In genomic region chr11:123373754-123374621, GRCh38 we compare ENCODE assay signal across 29 cellular contexts. TPM values are rescaled to one million over a fixed set of nuclear protein-coding genes. Genes with fewer than 3 reads are reported as not detected.
DNase-seq lines count a peak whose midpoint lies in the region; ATAC-seq and TF ChIP-seq lines count a peak whose summit lies in the region.
"Had no signal": no experiment of that assay in that cellular context is flagged by ENCODE, and none has a peak within 500 bp of the region (broad histone marks: within the 10 kb centered on the region; RNA-seq: fewer than 3 reads in every experiment).

No MANE protein-coding gene starts in this region.

- BruUV-seq in MCF 10A (replicated peaks; lab: Mats Ljungman, UMichigan): no TSS peak

- ATAC-seq in left ventricle myocardium superior (peak; percentile 5), Right ventricle myocardium superior (ENCODE audit: poor library complexity) (no peak), T-cell (replicated peaks in 1 of 4) (no peak), HG03565 (IDR thresholded peaks at IDR 0.05; ENCODE audit: unreplicated experiment) (no peak)
- ATAC-seq: foreskin keratinocyte; GM23338; lower lobe of right lung; naive thymus-derived CD8-positive, alpha-beta T cell; sciatic nerve had no signal

- intact Hi-C loops in left ventricle myocardium superior (cut with micrococcal nuclease) (no loop called here), Right ventricle myocardium superior (cut with DNase I) (no loop called here), MCF 10A (cut with micrococcal nuclease) (no loop called here)

- POLR2A ChIA-PET in T-cell (lab: Charles Lee): no interaction called here
- POLR2A ChIA-PET in MCF 10A (lab: Yijun Ruan, JAX): no interaction called here

- H3K27ac Mint-ChIP-seq in T-cell (no peak overlapping the region), MCF 10A (ENCODE audit: low read depth, unreplicated experiment) (no peak overlapping the region)
- H3K27ac Mint-ChIP-seq: activated naive CD4-positive, alpha-beta T cell treated with anti-CD3 and anti-CD28 coated beads, Interleukin-2, amount 50 U/mL, for 24 hours; CD14-positive monocyte; GM23338; IgD-negative memory B cell; naive thymus-derived CD8-positive, alpha-beta T cell; type B pancreatic cell had no signal

- CTCF ChIA-PET in T-cell (lab: Charles Lee): interaction anchor here in 1 of 2 donors (0.6 kb wide), 1 partner anchor 148 kb away, joined by 3 read pairs; no protein-coding TSS in a partner anchor
- CTCF ChIA-PET in MCF 10A (lab: Yijun Ruan, JAX): interaction anchor here (0.6 kb wide), 1 partner anchor 16 kb away, joined by 3 read pairs; no protein-coding TSS in a partner anchor

- no peak overlapping the region for H3K4me3 Mint-ChIP-seq in T-cell
- no peak overlapping the region for H3K4me3 Mint-ChIP-seq in MCF 10A (ENCODE audit: unreplicated experiment)
- H3K4me3 Mint-ChIP-seq: activated naive CD4-positive, alpha-beta T cell treated with anti-CD3 and anti-CD28 coated beads, Interleukin-2, amount 50 U/mL, for 24 hours; brain; CD14-positive monocyte; GM23338; IgD-negative memory B cell; naive thymus-derived CD8-positive, alpha-beta T cell; type B pancreatic cell had no signal

- H3K36me3 Mint-ChIP-seq in T-cell (no peaks in the 10 kb centered on the region), MCF 10A (ENCODE audit: insufficient read depth, unreplicated experiment) (no peaks in the 10 kb centered on the region)
- H3K36me3 Mint-ChIP-seq: activated naive CD4-positive, alpha-beta T cell treated with anti-CD3 and anti-CD28 coated beads, Interleukin-2, amount 50 U/mL, for 24 hours; brain; CD14-positive monocyte; IgD-negative memory B cell; naive thymus-derived CD8-positive, alpha-beta T cell; type B pancreatic cell had no signal

- H3K27me3 Mint-ChIP-seq in T-cell (no peaks in the 10 kb centered on the region), MCF 10A (ENCODE audit: insufficient read depth, unreplicated experiment) (peaks cover 55% of the 10 kb centered on the region)
- H3K27me3 Mint-ChIP-seq: activated naive CD4-positive, alpha-beta T cell treated with anti-CD3 and anti-CD28 coated beads, Interleukin-2, amount 50 U/mL, for 24 hours; naive thymus-derived CD8-positive, alpha-beta T cell had no signal

- H3K9me3 Mint-ChIP-seq in T-cell: no peaks in the 10 kb centered on the region
- no peaks in the 10 kb centered on the region for H3K9me3 Mint-ChIP-seq in MCF 10A (ENCODE audit: unreplicated experiment)
- H3K9me3 Mint-ChIP-seq: activated naive CD4-positive, alpha-beta T cell treated with anti-CD3 and anti-CD28 coated beads, Interleukin-2, amount 50 U/mL, for 24 hours; CD14-positive monocyte; GM23338; IgD-negative memory B cell; naive thymus-derived CD8-positive, alpha-beta T cell; type B pancreatic cell had no signal

- H3K4me1 Mint-ChIP-seq in T-cell (no peaks in the 10 kb centered on the region), MCF 10A (ENCODE audit: insufficient read depth, unreplicated experiment) (no peaks in the 10 kb centered on the region)
- H3K4me1 Mint-ChIP-seq: activated naive CD4-positive, alpha-beta T cell treated with anti-CD3 and anti-CD28 coated beads, Interleukin-2, amount 50 U/mL, for 24 hours; CD14-positive monocyte; IgD-negative memory B cell; naive thymus-derived CD8-positive, alpha-beta T cell had no signal

- DNase-seq in NCI-H2227 treated with DMSO at 0.1 percent for 48 hours (lab: John Stamatoyannopoulos, UW) (peak; percentile 85), NCI-H2227 (lab: John Stamatoyannopoulos, UW; ENCODE audit: unreplicated experiment) (no peak), left ventricle myocardium superior (no peak), Right ventricle myocardium superior (no peak), NCI-H82 (lab: John Stamatoyannopoulos, UW) (peak; percentile 56), T-cell (no peak), MCF 10A (ENCODE audit: unreplicated experiment) (no peak)
- DNase-seq: activated CD4-positive, alpha-beta T cell treated with anti-CD3 and anti-CD28 coated beads for 48 hours; amniotic stem cell; Caco-2; foreskin keratinocyte; head of caudate nucleus; lower lobe of right lung; naive thymus-derived CD8-positive, alpha-beta T cell; NCI-H1048; NCI-H526 treated with DMSO at 0.1 percent for 48 hours; occipital lobe; SJCRH30; stimulated activated CD4-positive, alpha-beta T cell treated with anti-CD3 and anti-CD28 coated beads, Interleukin-4, amount 100 ng/mL, for 4 hours; SW 1271; T-helper 9 cell had no signal

- TF ChIP-seq CTCF in MCF 10A (IDR thresholded peaks at IDR 0.05; ENCODE audit: unreplicated experiment): no peak

RNA-seq across cellular contexts. Expression of gene GRAMD1B, which starts 56.1 kb away (rescaled TPM):
- 12.2 TPM for total RNA-seq in left ventricle myocardium superior
- total RNA-seq in Right ventricle myocardium superior: 19.0 TPM
- total RNA-seq in T-cell: 10 to 100 TPM in 3 of 5 donors, 1 to 10 TPM in 2; 8.6 to 15.6 (median 10.5) TPM
- total RNA-seq in MCF 10A (2022): 0.26 and 0.27 TPM in 2 replicates

Comparison
In these comparisons a context has a peak if more than half of its experiments do, and no peak if none do; other contexts are left out.
1. DNase-seq: peak in NCI-H2227 treated with DMSO at 0.1 percent for 48 hours (single experiment) and NCI-H82 (single experiment); none in NCI-H2227 (single experiment), left ventricle myocardium superior (single experiment), Right ventricle myocardium superior (single experiment), T-cell (0 of 34) and MCF 10A (single experiment).